ENCODE assay signal across 15 cellular contexts in genomic region chr2:203722411-203722810, GRCh38. TPM values are rescaled to one million over a fixed set of nuclear protein-coding genes. Genes with fewer than 3 reads are reported as not detected.
DNase-seq lines count a peak whose midpoint lies in the region; ATAC-seq and TF ChIP-seq lines count a peak whose summit lies in the region.
"Had no signal": no experiment of that assay in that cellular context is flagged by ENCODE, and none has a peak within 500 bp of the region (broad histone marks: within the 10 kb centered on the region; RNA-seq: fewer than 3 reads in every experiment).

No MANE protein-coding gene starts in this region.

- no peak overlapping the region for H3K9ac ChIP-seq in HUES64 (ENCODE audit: low read depth, low read length)

- peaks cover 11% of the 10 kb centered on the region for H3K9me3 Mint-ChIP-seq in activated T-cell treated with anti-CD3 and anti-CD28 coated beads, Interleukin-2, amount 50 U/mL, for 24 hours
- peaks cover 4 to 8% of the 10 kb centered on the region in 2 donors for H3K9me3 Mint-ChIP-seq in activated naive CD4-positive, alpha-beta T cell treated with anti-CD3 and anti-CD28 coated beads, Interleukin-2, amount 50 U/mL, for 72 hours
- H3K9me3 Mint-ChIP-seq: dendritic cell treated with granulocyte-macrophage colony-stimulating factor and Interleukin-4, amounts not matched to agents 40 ng/mL and 50 ng/mL, for 4 days had no signal

- intact Hi-C loops in prostate gland (cut with DNase I) = no loop called here

- H3K27ac ChIP-seq in HUES64 (ENCODE audit: low read depth, low read length) (peak overlapping the region; percentile 78; the same call in 1 of the 2 replicates), prostate gland (peak overlapping the region in 1 of 2 donors; percentile 53), gastroesophageal sphincter (no peak overlapping the region)
- H3K27ac ChIP-seq: right atrium auricular region had no signal

- WGBS in HUES64 = 90% methylated on average over 1 of the region's 2 CpGs
- WGBS in prostate gland = 37% methylated on average over 2 of the region's 2 CpGs
- WGBS in gastroesophageal sphincter (ENCODE audit: low coverage in 1 of 2), 2 donors = 79 to 83% methylated on average over 2 of the region's 2 CpGs

- H3K9me3 ChIP-seq in HUES64 (ENCODE audit: insufficient read depth, low read depth, low read length) (no peaks in the 10 kb centered on the region), prostate gland (no peaks in the 10 kb centered on the region), gastroesophageal sphincter (no peaks in the 10 kb centered on the region)
- H3K9me3 ChIP-seq: right atrium auricular region had no signal

- peaks cover 96% of the 10 kb centered on the region for H3K36me3 Mint-ChIP-seq in activated T-cell treated with anti-CD3 and anti-CD28 coated beads, Interleukin-2, amount 50 U/mL, for 24 hours (ENCODE audit: low read depth)
- peaks cover 29 to 85% of the 10 kb centered on the region in 2 donors for H3K36me3 Mint-ChIP-seq in activated naive CD4-positive, alpha-beta T cell treated with anti-CD3 and anti-CD28 coated beads, Interleukin-2, amount 50 U/mL, for 72 hours

- H3K4me1 Mint-ChIP-seq in activated T-cell treated with anti-CD3 and anti-CD28 coated beads, Interleukin-2, amount 50 U/mL, for 24 hours (ENCODE audit: low read depth) = peaks cover 89% of the 10 kb centered on the region

- no peak for TF ChIP-seq EP300 in gastroesophageal sphincter (IDR thresholded peaks at IDR 0.05)

- no peak overlapping the region for H3K4me3 ChIP-seq in HUES64 (ENCODE audit: low read length)
- no peak overlapping the region for H3K4me3 ChIP-seq in prostate gland
- H3K4me3 ChIP-seq in gastroesophageal sphincter = no peak overlapping the region
- H3K4me3 ChIP-seq: right atrium auricular region had no signal

- peak in 1 of 2 donors; percentile 17 for ATAC-seq in activated naive CD4-positive, alpha-beta T cell treated with anti-CD3 and anti-CD28 coated beads, Interleukin-2, amount 50 U/mL, for 72 hours
- no peak for ATAC-seq in gastroesophageal sphincter
- ATAC-seq: SK-N-SH treated with all-trans-retinoic acid at 6 μM for 48 hours had no signal

- no peaks in the 10 kb centered on the region for H3K36me3 ChIP-seq in HUES64 (ENCODE audit: insufficient read depth, low read length)
- H3K36me3 ChIP-seq in prostate gland = no peaks in the 10 kb centered on the region
- no peaks in the 10 kb centered on the region for H3K36me3 ChIP-seq in gastroesophageal sphincter
- H3K36me3 ChIP-seq: right atrium auricular region had no signal

- TF ChIP-seq CTCF in prostate gland (IDR thresholded peaks at IDR 0.05) = peak in 1 of 4 experiments; percentile 10
- TF ChIP-seq CTCF in gastroesophageal sphincter (IDR thresholded peaks at IDR 0.05) = no peak

- TF ChIP-seq POLR2A in prostate gland (IDR thresholded peaks at IDR 0.05) (no peak), gastroesophageal sphincter (IDR thresholded peaks at IDR 0.05) (no peak)

- no peak for DNase-seq in activated T-cell treated with anti-CD3 and anti-CD28 coated beads, Interleukin-2, amount 50 U/mL, for 24 hours
- DNase-seq in activated T-cell treated with anti-CD3 and anti-CD28 coated beads for 4 hours = no peak
- peak in 1 of 2 donors; percentile 9 for DNase-seq in activated naive CD4-positive, alpha-beta T cell treated with anti-CD3 and anti-CD28 coated beads, Interleukin-2, amount 50 U/mL, for 72 hours (ENCODE audit: low spot score in 2 of 2)
- peak; percentile 15 for DNase-seq in prostate gland (ENCODE audit: low spot score)
- no peak for DNase-seq in central memory CD4-positive, alpha-beta T cell
- no peak for DNase-seq in HUDEP-2 (lab: John Stamatoyannopoulos, UW; ENCODE audit: unreplicated experiment in 76 of 76)
- DNase-seq: activated CD4-positive, alpha-beta T cell treated with anti-CD3 and anti-CD28 coated beads for 48 hours; AML-193; DND-41; foreskin melanocyte had no signal

- peak overlapping the region; percentile 30 for H3K4me3 Mint-ChIP-seq in activated T-cell treated with anti-CD3 and anti-CD28 coated beads, Interleukin-2, amount 50 U/mL, for 24 hours
- H3K4me3 Mint-ChIP-seq: dendritic cell treated with granulocyte-macrophage colony-stimulating factor and Interleukin-4, amounts not matched to agents 40 ng/mL and 50 ng/mL, for 4 days had no signal

- no peaks in the 10 kb centered on the region for H3K27me3 ChIP-seq in HUES64 (ENCODE audit: insufficient read depth, low read length)
- H3K27me3 ChIP-seq in prostate gland (replicated peaks; ENCODE audit: insufficient read depth) = no peaks in the 10 kb centered on the region
- no peaks in the 10 kb centered on the region for H3K27me3 ChIP-seq in gastroesophageal sphincter
- H3K27me3 ChIP-seq: right atrium auricular region had no signal

- H3K4me1 ChIP-seq in HUES64 (ENCODE audit: insufficient read depth, low read length) (peaks cover 30% of the 10 kb centered on the region), prostate gland (replicated peaks) (no peaks in the 10 kb centered on the region), gastroesophageal sphincter (no peaks in the 10 kb centered on the region)
- H3K4me1 ChIP-seq: right atrium auricular region had no signal

- no peaks in the 10 kb centered on the region for H3K27me3 Mint-ChIP-seq in activated T-cell treated with anti-CD3 and anti-CD28 coated beads, Interleukin-2, amount 50 U/mL, for 24 hours

- H3K27ac Mint-ChIP-seq in activated T-cell treated with anti-CD3 and anti-CD28 coated beads, Interleukin-2, amount 50 U/mL, for 24 hours = peak overlapping the region; percentile 92
- H3K27ac Mint-ChIP-seq in activated naive CD4-positive, alpha-beta T cell treated with anti-CD3 and anti-CD28 coated beads, Interleukin-2, amount 50 U/mL, for 72 hours = peak overlapping the region; percentile 98 to 99
- H3K27ac Mint-ChIP-seq: dendritic cell treated with granulocyte-macrophage colony-stimulating factor and Interleukin-4, amounts not matched to agents 40 ng/mL and 50 ng/mL, for 4 days had no signal

RNA-seq across cellular contexts. Expression of gene CD28, which starts 16.0 kb away (rescaled TPM):
- polyA plus RNA-seq in HUES64 (2013, experiment 1 of 2) = not detected
- not detected for polyA plus RNA-seq in HUES64 (2013, experiment 2 of 2)
- total RNA-seq in activated naive CD4-positive, alpha-beta T cell treated with anti-CD3 and anti-CD28 coated beads, Interleukin-2, amount 50 U/mL, for 72 hours = 100 to 1,000 TPM; 159 to 191 TPM
- total RNA-seq in prostate gland = under 1 TPM; 0.05 to 0.51 TPM
- total RNA-seq in gastroesophageal sphincter = 1 to 10 TPM in 2 of 4 donors, under 1 TPM in 2; 0.19 to 2.3 (median 1.4) TPM

Comparison
In these comparisons a context has a peak if more than half of its experiments do, and no peak if none do; other contexts are left out.
1. RNA of gene CD28, which starts 16.0 kb away (total RNA-seq): 159 to 191 TPM in activated naive CD4-positive, alpha-beta T cell treated with anti-CD3 and anti-CD28 coated beads, Interleukin-2, amount 50 U/mL, for 72 hours; 0.19 to 2.3 TPM in gastroesophageal sphincter and 0.05 to 0.51 TPM in prostate gland; every median in the first group is over 10 times any median in the second.